ENCODE assay signal across 16 cellular contexts in the genomic region with DNA sequence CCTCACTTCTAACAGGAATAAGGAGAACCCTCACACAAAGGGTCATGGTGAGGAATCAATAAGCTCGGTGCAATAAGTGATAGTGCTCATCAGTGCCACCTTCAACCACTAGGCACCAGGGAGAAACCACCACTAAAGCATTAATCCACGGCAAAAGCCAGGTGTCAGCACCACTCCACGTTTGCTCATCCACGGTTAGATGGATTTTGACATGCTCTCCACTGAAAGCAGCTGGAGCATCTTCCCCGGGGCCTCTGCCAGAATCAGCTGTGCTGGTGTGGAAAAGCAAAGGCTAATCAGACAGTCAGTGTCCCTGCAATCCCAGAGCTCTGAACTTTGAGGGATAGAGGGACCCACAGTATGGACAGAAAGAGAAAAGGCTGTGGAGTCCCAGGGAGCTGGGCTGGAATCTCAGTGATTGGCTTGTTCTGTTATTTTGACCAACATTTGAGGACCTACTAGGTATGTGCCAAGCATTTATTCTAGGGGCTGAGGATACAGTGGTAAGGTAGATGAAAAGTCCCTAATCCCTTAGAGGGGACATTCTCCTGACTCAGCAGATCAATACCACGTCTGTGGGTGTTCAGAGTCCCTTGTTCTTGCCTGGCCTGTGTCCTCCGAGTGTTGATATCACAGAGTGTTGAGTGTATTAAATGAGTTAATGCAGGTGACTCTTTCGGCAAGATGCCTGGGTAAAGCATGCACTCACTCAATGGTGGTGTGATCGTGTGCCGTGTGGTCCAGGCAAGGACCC. TPM values are rescaled to one million over a fixed set of nuclear protein-coding genes. Genes with fewer than 3 reads are reported as not detected.
A peak's percentile ranks its signal among the peaks of the same experiment; 100 is the strongest.
DNase-seq lines count a peak whose midpoint lies in the region; ATAC-seq and TF ChIP-seq lines count a peak whose summit lies in the region.
"Had no signal": no experiment of that assay in that cellular context is flagged by ENCODE, and none has a peak within 500 bp of the region (broad histone marks: within the 10 kb centered on the region; RNA-seq: fewer than 3 reads in every experiment).

No MANE protein-coding gene starts in this region.

- no peak for ATAC-seq in SK-N-SH treated with all-trans-retinoic acid at 6 μM for 48 hours
- no peak for ATAC-seq in upper lobe of right lung
- ATAC-seq in GM21515 (IDR thresholded peaks at IDR 0.05; ENCODE audit: unreplicated experiment), result no peak
- ATAC-seq: mucosa of descending colon had no signal

- H3F3A ChIP-seq in SK-N-SH (replicated peaks; ENCODE audit: insufficient read depth), result no peaks in the 10 kb centered on the region

- H3K27ac ChIP-seq in SK-N-SH (ENCODE audit: low read depth in 2 of 2, low read length in 1 of 2) (no peak overlapping the region), upper lobe of right lung (no peak overlapping the region)
- H3K27ac ChIP-seq: esophagus squamous epithelium had no signal

- no peak overlapping the region for H2AFZ ChIP-seq in SK-N-SH (ENCODE audit: low read depth)

- no peaks in the 10 kb centered on the region for H3K79me2 ChIP-seq in SK-N-SH (ENCODE audit: insufficient read depth)

- no peaks in the 10 kb centered on the region for H3K9me3 ChIP-seq in SK-N-SH
- H3K9me3 ChIP-seq in upper lobe of right lung, result no peaks in the 10 kb centered on the region
- H3K9me3 ChIP-seq: esophagus squamous epithelium, mucosa of descending colon had no signal

- no peak for TF ChIP-seq EP300 in SK-N-SH (IDR thresholded peaks at IDR 0.05; ENCODE audit: borderline replicate concordance in 1 of 2, low read depth in 1 of 2, low read length in 1 of 2)

- intact Hi-C loops in upper lobe of right lung (cut with DNase I), result no loop called here

- WGBS in SK-N-SH (ENCODE audit: low lambda C conversion rate), result 78% methylated on average over 6 of the region's 10 CpGs

- H3K36me3 ChIP-seq in SK-N-SH (replicated peaks in 1 of 2; ENCODE audit: control insufficient read depth in 1 of 2, insufficient read depth in 2 of 2, low read length in 1 of 2) (no peaks in the 10 kb centered on the region), upper lobe of right lung (no peaks in the 10 kb centered on the region)
- H3K36me3 ChIP-seq: esophagus squamous epithelium had no signal

- POLR2A ChIA-PET in SK-N-SH (lab: Yijun Ruan, JAX), result no interaction called here

- no peak for TF ChIP-seq CTCF in SK-N-SH (IDR thresholded peaks at IDR 0.05)
- peak; percentile 31 for TF ChIP-seq CTCF in choroid plexus epithelial cell (conservative IDR thresholded peaks at IDR 0.05; ENCODE audit: low read depth, low read length)
- TF ChIP-seq CTCF in upper lobe of right lung (IDR thresholded peaks at IDR 0.05), result no peak

- H3K9me2 ChIP-seq in SK-N-SH, result no peaks in the 10 kb centered on the region

- no peak overlapping the region for H3K4me2 ChIP-seq in SK-N-SH

- H4K20me1 ChIP-seq in SK-N-SH (ENCODE audit: insufficient read depth), result no peaks in the 10 kb centered on the region

- TF ChIP-seq RAD21 in SK-N-SH (IDR thresholded peaks at IDR 0.05; ENCODE audit: low read length), result 0 out of 2 replicates have a peak, but pooled peaks have one; percentile 26

- no peak overlapping the region for H3K9ac ChIP-seq in SK-N-SH

- CTCF ChIA-PET in SK-N-SH (lab: Yijun Ruan, JAX), result interaction anchor here (0.9 to 2.0 kb wide), 9 partner anchors 16 to 213 kb away, joined by 3 to 7 read pairs (median 4); partner anchors contain the start of gene TMEM51

- peaks cover 0 to 7% of the 10 kb centered on the region in 2 experiments; a peak in 1 of 4 replicates for H3K4me1 ChIP-seq in SK-N-SH (ENCODE audit: control insufficient read depth in 1 of 2, insufficient read depth in 2 of 2, low read depth in 1 of 2, low read length in 1 of 2)
- peaks cover 2% of the 10 kb centered on the region for H3K4me1 ChIP-seq in upper lobe of right lung

- H3K27me3 ChIP-seq in SK-N-SH (ENCODE audit: insufficient read depth) (no peaks in the 10 kb centered on the region), upper lobe of right lung (no peaks in the 10 kb centered on the region)
- H3K27me3 ChIP-seq: esophagus squamous epithelium had no signal

- no peak for DNase-seq in SK-N-SH
- DNase-seq in NCI-H2171 treated with DMSO at 0.1 percent for 48 hours (lab: John Stamatoyannopoulos, UW), result peak; percentile 56
- peak; percentile 24 for DNase-seq in choroid plexus epithelial cell (ENCODE audit: low read depth)
- DNase-seq in upper lobe of right lung, result peak; percentile 40
- no peak for DNase-seq in epidermal melanocyte (ENCODE audit: insufficient read length, low spot score)
- DNase-seq in NCI-H128 (lab: John Stamatoyannopoulos, UW; ENCODE audit: unreplicated experiment), result no peak
- DNase-seq: activated gamma-delta T cell treated with Interleukin-2 at 50 U/mL for 16 hours, aorta, esophagus squamous epithelium, H9, kidney glomerular epithelial cell, mucosa of descending colon, trophoblast cell had no signal

- H3K4me3 ChIP-seq in SK-N-SH (ENCODE audit: low read depth in 2 of 2, low read length in 1 of 2) (no peak overlapping the region), choroid plexus epithelial cell (ENCODE audit: low read depth, low read length) (no peak overlapping the region), upper lobe of right lung (no peak overlapping the region)
- H3K4me3 ChIP-seq: esophagus squamous epithelium, mucosa of descending colon had no signal

TF ChIP-seq in SK-N-SH, 30 proteins besides CTCF, POLR2A, EP300 and RAD21 (continues in another document):
- TF ChIP-seq USF2 (IDR thresholded peaks at IDR 0.05; ENCODE audit: borderline replicate concordance, low read depth, low read length) (no peak), TEAD4 (IDR thresholded peaks at IDR 0.05; ENCODE audit: borderline replicate concordance, insufficient read depth) (no peak), EZH2phosphoT487 (IDR thresholded peaks at IDR 0.05; ENCODE audit: borderline replicate concordance, low read depth) (no peak), GABPA (IDR thresholded peaks at IDR 0.05; ENCODE audit: low read depth) (no peak), FOXJ3 (CRISPR knock-in tag; IDR thresholded peaks at IDR 0.05) (no peak)
- TF ChIP-seq, protein P1, sequence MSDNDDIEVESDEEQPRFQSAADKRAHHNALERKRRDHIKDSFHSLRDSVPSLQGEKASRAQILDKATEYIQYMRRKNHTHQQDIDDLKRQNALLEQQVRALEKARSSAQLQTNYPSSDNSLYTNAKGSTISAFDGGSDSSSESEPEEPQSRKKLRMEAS (IDR thresholded peaks at IDR 0.05; ENCODE audit: low read depth), result no peak

TF ChIP-seq in SK-N-SH treated with all-trans-retinoic acid at 6 μM for 48 hours, 23 proteins besides CTCF, POLR2A, EP300 and RAD21:
- TF ChIP-seq ZNF8 (CRISPR knock-in tag; IDR thresholded peaks at IDR 0.05), result no peak
- no peak for TF ChIP-seq OSR1 (CRISPR knock-in tag; IDR thresholded peaks at IDR 0.05)
- no peak for TF ChIP-seq ZFP3 (CRISPR knock-in tag; IDR thresholded peaks at IDR 0.05)
- TF ChIP-seq, protein P2, sequence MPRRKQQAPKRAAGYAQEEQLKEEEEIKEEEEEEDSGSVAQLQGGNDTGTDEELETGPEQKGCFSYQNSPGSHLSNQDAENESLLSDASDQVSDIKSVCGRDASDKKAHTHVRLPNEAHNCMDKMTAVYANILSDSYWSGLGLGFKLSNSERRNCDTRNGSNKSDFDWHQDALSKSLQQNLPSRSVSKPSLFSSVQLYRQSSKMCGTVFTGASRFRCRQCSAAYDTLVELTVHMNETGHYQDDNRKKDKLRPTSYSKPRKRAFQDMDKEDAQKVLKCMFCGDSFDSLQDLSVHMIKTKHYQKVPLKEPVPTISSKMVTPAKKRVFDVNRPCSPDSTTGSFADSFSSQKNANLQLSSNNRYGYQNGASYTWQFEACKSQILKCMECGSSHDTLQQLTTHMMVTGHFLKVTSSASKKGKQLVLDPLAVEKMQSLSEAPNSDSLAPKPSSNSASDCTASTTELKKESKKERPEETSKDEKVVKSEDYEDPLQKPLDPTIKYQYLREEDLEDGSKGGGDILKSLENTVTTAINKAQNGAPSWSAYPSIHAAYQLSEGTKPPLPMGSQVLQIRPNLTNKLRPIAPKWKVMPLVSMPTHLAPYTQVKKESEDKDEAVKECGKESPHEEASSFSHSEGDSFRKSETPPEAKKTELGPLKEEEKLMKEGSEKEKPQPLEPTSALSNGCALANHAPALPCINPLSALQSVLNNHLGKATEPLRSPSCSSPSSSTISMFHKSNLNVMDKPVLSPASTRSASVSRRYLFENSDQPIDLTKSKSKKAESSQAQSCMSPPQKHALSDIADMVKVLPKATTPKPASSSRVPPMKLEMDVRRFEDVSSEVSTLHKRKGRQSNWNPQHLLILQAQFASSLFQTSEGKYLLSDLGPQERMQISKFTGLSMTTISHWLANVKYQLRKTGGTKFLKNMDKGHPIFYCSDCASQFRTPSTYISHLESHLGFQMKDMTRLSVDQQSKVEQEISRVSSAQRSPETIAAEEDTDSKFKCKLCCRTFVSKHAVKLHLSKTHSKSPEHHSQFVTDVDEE (CRISPR knock-in tag; IDR thresholded peaks at IDR 0.05), result no peak
- no peak for TF ChIP-seq SNAI2 (CRISPR knock-in tag; IDR thresholded peaks at IDR 0.05)
- no peak for TF ChIP-seq POU6F1 (CRISPR knock-in tag; IDR thresholded peaks at IDR 0.05; ENCODE audit: borderline replicate concordance, low read depth)
- no peak for TF ChIP-seq ZNF565 (CRISPR knock-in tag; conservative IDR thresholded peaks at IDR 0.05; ENCODE audit: low read depth)
- no peak for TF ChIP-seq BACH2 (CRISPR knock-in tag; IDR thresholded peaks at IDR 0.05; ENCODE audit: borderline replicate concordance)
- no peak for TF ChIP-seq RARB (CRISPR knock-in tag; IDR thresholded peaks at IDR 0.05)
TF ChIP-seq in SK-N-SH treated with all-trans-retinoic acid at 6 μM for 48 hours: peak in this region for 0.

RNA-seq across cellular contexts. Expression of gene FHAD1, which starts 41.3 kb away (rescaled TPM):
- polyA plus RNA-seq in SK-N-SH (2012; rRNA removed), result 0.48 and 0.55 TPM in 2 replicates
- polyA plus RNA-seq in SK-N-SH (2012; cell fraction: cytosol; rRNA removed), result 0.26 and 0.31 TPM in 2 replicates
- 0.82 and 1.5 TPM in 2 replicates for polyA plus RNA-seq in SK-N-SH (2012; cell fraction: nucleus; rRNA removed)
- total RNA-seq in upper lobe of right lung, result 2.4 TPM
- total RNA-seq: T-helper 1 cell treated with Interleukin-12 subunit alpha and Interleukin-12 subunit beta and Interleukin-4 antibody, amounts not matched to agents 30 ng/mL and 1 ng/mL, for 36 hours had no signal

Comparison
In these comparisons a context has a peak if more than half of its experiments do, and no peak if none do; other contexts are left out.
1. DNase-seq: peak in NCI-H2171 treated with DMSO at 0.1 percent for 48 hours (single experiment), choroid plexus epithelial cell (single experiment) and upper lobe of right lung (single experiment); none in SK-N-SH (single experiment), epidermal melanocyte (single experiment) and NCI-H128 (single experiment).